2 cellular contexts compared by ENCODE assay signal in genomic region chr17:61334673-61335072, GRCh38.
A peak's percentile ranks its signal among the peaks of the same experiment; 100 is the strongest.
TF ChIP-seq lines count a peak whose summit lies in the region.

No MANE protein-coding gene starts in this region.

TF ChIP-seq in HepG2, 621 proteins besides CTCF, POLR2A, EP300 and RAD21 (continued from another document and continues in another):
- peak; percentile 4; the same call in 1 of the 2 replicates for TF ChIP-seq ZNF362 (CRISPR knock-in tag; IDR thresholded peaks at IDR 0.05; ENCODE audit: borderline replicate concordance)
- TF ChIP-seq ZNF451 (CRISPR knock-in tag; IDR thresholded peaks at IDR 0.05) = peak; percentile 46; the same call in 1 of the 2 replicates
- peak; percentile 42; the same call in 1 of the 2 replicates for TF ChIP-seq ZNF607 (CRISPR knock-in tag; IDR thresholded peaks at IDR 0.05; ENCODE audit: borderline replicate concordance)
- no peak for TF ChIP-seq ZNF546 (CRISPR knock-in tag; conservative IDR thresholded peaks at IDR 0.05)
- TF ChIP-seq ZSCAN22 (CRISPR knock-in tag; IDR thresholded peaks at IDR 0.05) = no peak
- TF ChIP-seq KDM5B (CRISPR knock-in tag; IDR thresholded peaks at IDR 0.05; ENCODE audit: borderline replicate concordance) = peak; percentile 37; the same call in 1 of the 2 replicates
- TF ChIP-seq NFIC (IDR thresholded peaks at IDR 0.05; ENCODE audit: low read length) = 0 out of 2 replicates have a peak, but pooled peaks have one; percentile 11
- TF ChIP-seq ZNF34 (CRISPR knock-in tag; IDR thresholded peaks at IDR 0.05; ENCODE audit: borderline replicate concordance) = 0 out of 2 replicates have a peak, but pooled peaks have one; percentile 54
- 0 out of 2 replicates have a peak, but pooled peaks have one; percentile 19 for TF ChIP-seq ZNF691 (CRISPR knock-in tag; IDR thresholded peaks at IDR 0.05; ENCODE audit: borderline replicate concordance, low read depth)
- TF ChIP-seq CHCHD3 (CRISPR knock-in tag; IDR thresholded peaks at IDR 0.05) = peak; percentile 27; the same call in 1 of the 2 replicates
- 0 out of 2 replicates have a peak, but pooled peaks have one; percentile 48 for TF ChIP-seq ZNF225 (CRISPR knock-in tag; IDR thresholded peaks at IDR 0.05)
- 0 out of 2 replicates have a peak, but pooled peaks have one; percentile 10 for TF ChIP-seq FOXO4 (CRISPR knock-in tag; conservative IDR thresholded peaks at IDR 0.05)
- no peak for TF ChIP-seq MIER2 (CRISPR knock-in tag; IDR thresholded peaks at IDR 0.05)
- TF ChIP-seq HIC2 (CRISPR knock-in tag; IDR thresholded peaks at IDR 0.05; ENCODE audit: low read depth) = 0 out of 2 replicates have a peak, but pooled peaks have one; percentile 35
- TF ChIP-seq ZXDC (CRISPR knock-in tag; IDR thresholded peaks at IDR 0.05) = 0 out of 2 replicates have a peak, but pooled peaks have one; percentile 65
- TF ChIP-seq MYC (CRISPR knock-in tag; IDR thresholded peaks at IDR 0.05; ENCODE audit: borderline replicate concordance) = peak; percentile 8; the same call in 1 of the 2 replicates
- no peak for TF ChIP-seq DR1 (CRISPR knock-in tag; IDR thresholded peaks at IDR 0.05)

TF ChIP-seq in GM12878, 131 proteins besides CTCF, POLR2A, EP300 and RAD21 (continued from another document):
- TF ChIP-seq REST (IDR thresholded peaks at IDR 0.05; ENCODE audit: low read depth, low read length) (no peak), NFXL1 (IDR thresholded peaks at IDR 0.05; ENCODE audit: borderline replicate concordance) (peak; percentile 59; the same call in 1 of the 2 replicates), SIX5 (IDR thresholded peaks at IDR 0.05; ENCODE audit: low read depth, low read length, severe bottlenecking) (no peak), PML (IDR thresholded peaks at IDR 0.05; ENCODE audit: low read length) (no peak), SMC3 (IDR thresholded peaks at IDR 0.05; ENCODE audit: borderline replicate concordance, low read length) (no peak)
